In genomic region chr12:4027412-4027811, GRCh38 we compare ENCODE assay signal across 1 cellular context.
TF ChIP-seq lines count a peak whose summit lies in the region.

No MANE protein-coding gene starts in this region.

TF ChIP-seq in WTC11, 78 proteins besides CTCF, POLR2A, EP300 and RAD21 (continued from another document):
- TF ChIP-seq AR (CRISPR knock-in tag; IDR thresholded peaks at IDR 0.05) (no peak), TCF7 (CRISPR knock-in tag; IDR thresholded peaks at IDR 0.05; ENCODE audit: low read depth) (no peak), ZSCAN18 (CRISPR knock-in tag; IDR thresholded peaks at IDR 0.05) (no peak), USF1 (CRISPR knock-in tag; IDR thresholded peaks at IDR 0.05) (no peak), ZNF396 (CRISPR knock-in tag; IDR thresholded peaks at IDR 0.05; ENCODE audit: borderline replicate concordance) (no peak), ETV6 (CRISPR knock-in tag; IDR thresholded peaks at IDR 0.05) (no peak), MYBL2 (CRISPR knock-in tag; IDR thresholded peaks at IDR 0.05) (no peak), NR1H2 (CRISPR knock-in tag; IDR thresholded peaks at IDR 0.05) (no peak), NR2C2 (CRISPR knock-in tag; IDR thresholded peaks at IDR 0.05) (no peak), NFYB (CRISPR knock-in tag; conservative IDR thresholded peaks at IDR 0.05; ENCODE audit: low read depth) (no peak)
